In genomic region chr3:9808345-9809037, GRCh38 we compare ENCODE assay signal across 8 cellular contexts. TPM values are rescaled to one million over a fixed set of nuclear protein-coding genes. Genes with fewer than 3 reads are reported as not detected.
DNase-seq lines count a peak whose midpoint lies in the region; ATAC-seq, FAIRE-seq and TF ChIP-seq lines count a peak whose summit lies in the region.

No MANE protein-coding gene starts in this region.

- H3K27me3 ChIP-seq in osteoblast (ENCODE audit: insufficient read depth, low read length), result no peaks in the 10 kb centered on the region

- H3K27ac Mint-ChIP-seq in effector memory CD8-positive, alpha-beta T cell, result peak overlapping the region; percentile 98 to 99

- H3K4me2 ChIP-seq in osteoblast (ENCODE audit: insufficient read depth, low read length), result peak overlapping the region; percentile 80

- peak; percentile 43 for TF ChIP-seq CTCF in osteoblast (IDR thresholded peaks at IDR 0.05; ENCODE audit: extremely low read depth, low read depth, low read length)

- no peak overlapping the region for H2AFZ ChIP-seq in osteoblast (ENCODE audit: low read length)

- H4K20me1 ChIP-seq in osteoblast (ENCODE audit: insufficient read depth, low read length), result no peaks in the 10 kb centered on the region

- no peaks in the 10 kb centered on the region for H3K27me3 Mint-ChIP-seq in effector memory CD8-positive, alpha-beta T cell

- FAIRE-seq in HTR-8/SVneo (lab: Jason Lieb, UNC), result no peak

- peak; percentile 68 for ATAC-seq in effector memory CD8-positive, alpha-beta T cell (replicated peaks)

- H3K27ac ChIP-seq in osteoblast (ENCODE audit: low read depth, low read length), result peak overlapping the region; percentile 74

- H3K4me1 ChIP-seq in osteoblast (ENCODE audit: insufficient read depth, low read length), result peaks cover 7% of the 10 kb centered on the region

- H3K4me1 Mint-ChIP-seq in effector memory CD8-positive, alpha-beta T cell (ENCODE audit: low read depth in 2 of 2), result peaks cover 48 to 49% of the 10 kb centered on the region in 2 donors

- H3K9me3 ChIP-seq in osteoblast (ENCODE audit: low read depth, low read length), result no peaks in the 10 kb centered on the region

- H3K79me2 ChIP-seq in osteoblast (ENCODE audit: insufficient read depth, low read length), result peaks cover 6% of the 10 kb centered on the region

- H3K4me3 Mint-ChIP-seq in effector memory CD8-positive, alpha-beta T cell, result peak overlapping the region; percentile 90 to 94

- H3K36me3 Mint-ChIP-seq in effector memory CD8-positive, alpha-beta T cell (ENCODE audit: insufficient read depth), result peaks cover 53% of the 10 kb centered on the region

- H3K4me3 ChIP-seq in osteoblast (ENCODE audit: insufficient read depth, low read length), result no peak overlapping the region

- H3K9me3 Mint-ChIP-seq in effector memory CD8-positive, alpha-beta T cell, result no peaks in the 10 kb centered on the region

- peak; percentile 12 for DNase-seq in DMS153 treated with DMSO at 0.1 percent for 48 hours (lab: John Stamatoyannopoulos, UW; ENCODE audit: unreplicated experiment)
- no peak for DNase-seq in DMS153 (lab: John Stamatoyannopoulos, UW)
- DNase-seq in HCEC 1CT, result peak; percentile 47
- peak; percentile 55 for DNase-seq in NCI-H2171 treated with DMSO at 0.1 percent for 48 hours (lab: John Stamatoyannopoulos, UW)
- DNase-seq in activated CD4-positive, alpha-beta T cell treated with anti-CD3 and anti-CD28 coated beads, Interleukin-2, amount 50 U/mL, for 24 hours (ENCODE audit: low read depth in 1 of 2, low spot score in 1 of 2), result peak; percentile 23 to 36
- peak; percentile 32 to 35 (median 32) for DNase-seq in effector memory CD8-positive, alpha-beta T cell
- peak; percentile 68 for DNase-seq in osteoblast (ENCODE audit: insufficient read length, low spot score, missing footprints)
- no peak for DNase-seq in HTR-8/SVneo (ENCODE audit: insufficient read length, low spot score)

- peaks cover 49% of the 10 kb centered on the region for H3K36me3 ChIP-seq in osteoblast (ENCODE audit: insufficient read depth, low read length)

RNA-seq across cellular contexts. Expression of gene TTLL3, which starts 1.6 kb away (rescaled TPM):
- 31.1 and 33.9 TPM in 2 replicates for total RNA-seq in osteoblast

RNA-seq across cellular contexts. Expression of gene ARPC4, which starts 15.6 kb away (rescaled TPM):
- 203 and 222 TPM in 2 replicates for total RNA-seq in osteoblast

RNA-seq across cellular contexts. Expression of gene TADA3, which starts 16.2 kb away (rescaled TPM):
- 88.4 and 102 TPM in 2 replicates for total RNA-seq in osteoblast

RNA-seq across cellular contexts. Expression of gene RPUSD3, which starts 35.3 kb away (rescaled TPM):
- 18.6 and 19.2 TPM in 2 replicates for total RNA-seq in osteoblast

RNA-seq across cellular contexts. Expression of gene CAMK1, which starts 38.7 kb away (rescaled TPM):
- total RNA-seq in osteoblast, result 22.1 and 25.9 TPM in 2 replicates

Comparison
In these comparisons a context has a peak if more than half of its experiments do, and no peak if none do; other contexts are left out.
1. DNase-seq: peak in DMS153 treated with DMSO at 0.1 percent for 48 hours (single experiment), HCEC 1CT (single experiment), NCI-H2171 treated with DMSO at 0.1 percent for 48 hours (single experiment), activated CD4-positive, alpha-beta T cell treated with anti-CD3 and anti-CD28 coated beads, Interleukin-2, amount 50 U/mL, for 24 hours (2 of 2), effector memory CD8-positive, alpha-beta T cell (3 of 3) and osteoblast (single experiment); none in DMS153 (single experiment) and HTR-8/SVneo (single experiment).